In the genomic region with DNA sequence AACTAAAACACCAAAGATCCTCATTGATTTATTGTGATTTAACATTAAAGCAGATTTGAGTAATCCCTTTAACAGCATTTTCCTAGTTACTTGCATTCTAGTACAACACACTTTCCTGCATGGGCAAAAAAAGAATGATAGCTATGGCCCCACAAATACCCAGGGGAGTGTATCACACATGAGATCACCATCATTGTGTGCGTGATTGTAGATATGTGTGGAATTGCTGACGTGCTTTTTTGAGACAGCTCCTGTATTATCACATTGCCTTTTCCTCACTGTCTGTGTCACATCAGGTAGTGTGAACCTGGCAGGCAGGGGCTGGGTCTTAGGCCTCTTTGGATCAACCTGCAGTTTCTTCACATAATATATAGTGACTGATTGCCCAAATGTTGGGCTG, we compare ENCODE assay signal across 15 cellular contexts. TPM values are rescaled to one million over a fixed set of nuclear protein-coding genes. Genes with fewer than 3 reads are reported as not detected.
DNase-seq lines count a peak whose midpoint lies in the region; ATAC-seq, FAIRE-seq and TF ChIP-seq lines count a peak whose summit lies in the region.
"Had no signal": no experiment of that assay in that cellular context is flagged by ENCODE, and none has a peak within 500 bp of the region (broad histone marks: within the 10 kb centered on the region; RNA-seq: fewer than 3 reads in every experiment).

No MANE protein-coding gene starts in this region.

- H2AK9ac ChIP-seq in IMR-90 (replicated peaks; ENCODE audit: low read depth, low read length, poor library complexity): no peak overlapping the region

- no peak for TF ChIP-seq RAD21 in IMR-90 (IDR thresholded peaks at IDR 0.05; ENCODE audit: low read length)

- peak overlapping the region; percentile 77 for H3K14ac ChIP-seq in IMR-90 (replicated peaks; ENCODE audit: low read depth, low read length)

- no peak for FAIRE-seq in small intestine (lab: Jason Lieb, UNC)
- FAIRE-seq: TTC549 had no signal

- no peak for TF ChIP-seq EP300 in ovary (IDR thresholded peaks at IDR 0.05)

- peak overlapping the region; percentile 46 to 53; a peak in 3 of 4 replicates for H4K8ac ChIP-seq in IMR-90 (ENCODE audit: low read depth in 2 of 2, low read length in 2 of 2)

- peaks cover 5 to 19% (median 10%) of the 10 kb centered on the region in 5 donors for H3K9me3 Mint-ChIP-seq in CD8-positive, alpha-beta memory T cell

- no peaks in the 10 kb centered on the region for H3K4me1 Mint-ChIP-seq in CD8-positive, alpha-beta memory T cell
- H3K4me1 Mint-ChIP-seq: naive thymus-derived CD8-positive, alpha-beta T cell had no signal

- TF ChIP-seq POLR2A in IMR-90 (IDR thresholded peaks at IDR 0.05; ENCODE audit: low read depth, low read length): no peak
- no peak for TF ChIP-seq POLR2A in thyroid gland (IDR thresholded peaks at IDR 0.05)
- TF ChIP-seq POLR2A in ovary (IDR thresholded peaks at IDR 0.05): no peak

- intact Hi-C loops in IMR-90 (cut with micrococcal nuclease): loop anchor here (5.0 kb wide), 1 partner anchor 124 kb away; no protein-coding TSS in a partner anchor
- intact Hi-C loops in thyroid gland (cut with DNase I): no loop called here
- intact Hi-C loops in ovary (cut with DNase I): loop anchor here in 1 of 4 donors (5.0 kb wide), 1 partner anchor 1861 kb away; no protein-coding TSS in a partner anchor

- no peak overlapping the region; the same call in 1 of the 2 replicates for H3K56ac ChIP-seq in IMR-90 (ENCODE audit: extremely low read depth, insufficient read depth, low read length)

- peak overlapping the region; percentile 74 for H2AK5ac ChIP-seq in IMR-90 (ENCODE audit: low read depth, low read length)

- H3K4me3 ChIP-seq in IMR-90 (ENCODE audit: insufficient read depth, low read depth, low read length) (no peak overlapping the region), astrocyte of the spinal cord (ENCODE audit: low read depth, low read length) (no peak overlapping the region), thyroid gland (replicated peaks in 1 of 3) (no peak overlapping the region), small intestine (ENCODE audit: low read depth in 1 of 2, low read length in 2 of 2) (no peak overlapping the region), ovary (no peak overlapping the region)
- H3K4me3 ChIP-seq in CD8-positive, alpha-beta memory T cell (ENCODE audit: low read length): no peak overlapping the region
- H3K4me3 ChIP-seq: adrenal gland had no signal

- H4K20me1 ChIP-seq in IMR-90 (ENCODE audit: insufficient read depth, low read length): no peaks in the 10 kb centered on the region

- no peak overlapping the region for H3K4me3 Mint-ChIP-seq in CD8-positive, alpha-beta memory T cell
- H3K4me3 Mint-ChIP-seq: naive thymus-derived CD8-positive, alpha-beta T cell had no signal

- peak overlapping the region; percentile 90 for H2BK5ac ChIP-seq in IMR-90 (ENCODE audit: low read depth, low read length, poor library complexity, severe bottlenecking)

- no peak overlapping the region for H2AFZ ChIP-seq in IMR-90 (replicated peaks; ENCODE audit: low read length, poor library complexity)

- H2BK20ac ChIP-seq in IMR-90 (ENCODE audit: low read depth, low read length): peak overlapping the region; percentile 84

- peak overlapping the region; percentile 12; the same call in 1 of the 2 replicates for H4K5ac ChIP-seq in IMR-90 (ENCODE audit: low read depth, low read length)

- peak overlapping the region; percentile 28; the same call in 1 of the 2 replicates for H3K23ac ChIP-seq in IMR-90 (ENCODE audit: low read depth, low read length)

- peaks cover 5% of the 10 kb centered on the region; the same call in 1 of the 2 replicates for H3K4me1 ChIP-seq in IMR-90 (ENCODE audit: control insufficient read depth, insufficient read depth, low read length)
- H3K4me1 ChIP-seq in thyroid gland: peaks cover 22 to 30% of the 10 kb centered on the region in 2 donors
- no peaks in the 10 kb centered on the region for H3K4me1 ChIP-seq in CD8-positive, alpha-beta memory T cell (ENCODE audit: insufficient read depth, low read length)
- no peaks in the 10 kb centered on the region for H3K4me1 ChIP-seq in small intestine (ENCODE audit: control insufficient read depth in 2 of 2, insufficient read depth in 1 of 2, low read depth in 1 of 2, low read length in 1 of 2)
- no peaks in the 10 kb centered on the region for H3K4me1 ChIP-seq in ovary (ENCODE audit: insufficient read depth)

- no peaks in the 10 kb centered on the region; a peak in 1 of 4 replicates for H3K79me1 ChIP-seq in IMR-90 (ENCODE audit: low read depth in 1 of 2, low read length in 2 of 2)

- H3K18ac ChIP-seq in IMR-90 (ENCODE audit: low read depth, low read length): peak overlapping the region; percentile 77; the same call in 1 of the 2 replicates

- H3K9me3 ChIP-seq in IMR-90 (ENCODE audit: control insufficient read depth, insufficient read depth, low read length) (no peaks in the 10 kb centered on the region), thyroid gland (no peaks in the 10 kb centered on the region), small intestine (ENCODE audit: control insufficient read depth, low read depth) (no peaks in the 10 kb centered on the region), ovary (no peaks in the 10 kb centered on the region)
- no peaks in the 10 kb centered on the region for H3K9me3 ChIP-seq in CD8-positive, alpha-beta memory T cell (ENCODE audit: low read length)
- H3K9me3 ChIP-seq: adrenal gland had no signal

- peak; percentile 85 for DNase-seq in IMR-90
- peak; percentile 58 for DNase-seq in astrocyte of the spinal cord (ENCODE audit: low read depth, low spot score)
- DNase-seq in iris pigment epithelial cell (ENCODE audit: low read depth): peak; percentile 50
- DNase-seq in thyroid gland: no peak
- no peak for DNase-seq in CD8-positive, alpha-beta memory T cell
- DNase-seq in small intestine: no peak
- no peak for DNase-seq in ovary
- DNase-seq: activated CD4-positive, alpha-beta T cell treated with anti-CD3 and anti-CD28 coated beads, Interleukin-2, amount 50 U/mL, for 4 hours; adrenal gland; DMS53; KG1; naive thymus-derived CD8-positive, alpha-beta T cell; NCI-H345; OCI-M1 had no signal

- H3K9me1 ChIP-seq in IMR-90 (ENCODE audit: insufficient read depth, low read length): peaks cover 9% of the 10 kb centered on the region

- POLR2A ChIA-PET in IMR-90 (lab: Charles Lee; ENCODE audit: unreplicated experiment): no interaction called here
- POLR2A ChIA-PET in CD8-positive, alpha-beta memory T cell (lab: Charles Lee): no interaction called here

- H3K27ac Mint-ChIP-seq in CD8-positive, alpha-beta memory T cell: no peak overlapping the region
- H3K27ac Mint-ChIP-seq: naive thymus-derived CD8-positive, alpha-beta T cell had no signal

- peak overlapping the region; percentile 85 for H2BK120ac ChIP-seq in IMR-90 (ENCODE audit: low read depth, low read length)

- TF ChIP-seq CTCF in IMR-90 (conservative IDR thresholded peaks at IDR 0.05; ENCODE audit: low read depth, low read length): no peak
- no peak for TF ChIP-seq CTCF in astrocyte of the spinal cord (IDR thresholded peaks at IDR 0.05; ENCODE audit: low read depth, low read length)
- no peak for TF ChIP-seq CTCF in thyroid gland (IDR thresholded peaks at IDR 0.05)
- no peak for TF ChIP-seq CTCF in ovary (IDR thresholded peaks at IDR 0.05)

- ATAC-seq in IMR-90 (ENCODE audit: low read depth): peak; percentile 8; the same call in 1 of the 2 replicates
- ATAC-seq: naive thymus-derived CD8-positive, alpha-beta T cell had no signal

- H2BK15ac ChIP-seq in IMR-90 (ENCODE audit: low read depth, low read length): peak overlapping the region; percentile 77; the same call in 2 of the 3 replicates

- no peaks in the 10 kb centered on the region for H3K27me3 ChIP-seq in IMR-90 (ENCODE audit: control insufficient read depth, insufficient read depth, low read length)
- H3K27me3 ChIP-seq in thyroid gland: no peaks in the 10 kb centered on the region
- no peaks in the 10 kb centered on the region for H3K27me3 ChIP-seq in CD8-positive, alpha-beta memory T cell (ENCODE audit: insufficient read depth, low read length, poor library complexity, severe bottlenecking)
- no peaks in the 10 kb centered on the region for H3K27me3 ChIP-seq in small intestine (ENCODE audit: control insufficient read depth in 2 of 2, insufficient read depth in 2 of 2, low read length in 2 of 2)
- H3K27me3 ChIP-seq in ovary: no peaks in the 10 kb centered on the region
- H3K27me3 ChIP-seq: adrenal gland had no signal

- H3K27me3 Mint-ChIP-seq in CD8-positive, alpha-beta memory T cell: peaks cover 0 to 3% of the 10 kb centered on the region in 2 donors

- H3K9ac ChIP-seq in IMR-90 (ENCODE audit: low read depth, low read length): no peak overlapping the region

- H4K91ac ChIP-seq in IMR-90 (ENCODE audit: insufficient read depth, low read depth, low read length): peak overlapping the region; percentile 60

- WGBS in IMR-90 (ENCODE audit: extremely low coverage in 2 of 2, insufficient read length in 1 of 2), 2 experiments: no CpG with 5 or more reads among the region's 2 CpGs
- 82 to 90% methylated on average over 2 of the region's 2 CpGs for WGBS in thyroid gland, 2 donors
- 85 to 100% (median 87%) methylated on average over 2 of the region's 2 CpGs for WGBS in small intestine, 3 donors
- WGBS in ovary, 3 donors: 77 to 85% (median 83%) methylated on average over 2 of the region's 2 CpGs

- H3K36me3 ChIP-seq in IMR-90 (ENCODE audit: control insufficient read depth, insufficient read depth, low read length) (no peaks in the 10 kb centered on the region), thyroid gland (no peaks in the 10 kb centered on the region), small intestine (ENCODE audit: control insufficient read depth in 2 of 2, insufficient read depth in 2 of 2, low read length in 2 of 2) (no peaks in the 10 kb centered on the region), ovary (no peaks in the 10 kb centered on the region)
- no peaks in the 10 kb centered on the region for H3K36me3 ChIP-seq in CD8-positive, alpha-beta memory T cell (ENCODE audit: insufficient read depth, low read length)
- H3K36me3 ChIP-seq: adrenal gland had no signal

- dilution Hi-C loops in IMR-90 (cut with HindIII; ENCODE audit: low sequenced_read_pairs, unreplicated experiment): no loop called here

- peaks cover 0 to 11% (median 3%) of the 10 kb centered on the region in 3 donors for H3K36me3 Mint-ChIP-seq in CD8-positive, alpha-beta memory T cell

- H3K4ac ChIP-seq in IMR-90 (ENCODE audit: low read depth, low read length): peak overlapping the region; percentile 71; the same call in 1 of the 2 replicates

- in situ Hi-C loops in IMR-90 (cut with MboI; ENCODE audit: low sequenced_read_pairs): no loop called here
- in situ Hi-C loops in astrocyte of the spinal cord (cut with HindIII; ENCODE audit: low sequenced_read_pairs): no loop called here

- BruUV-seq in IMR-90 (replicated peaks; lab: Mats Ljungman, UMichigan): no TSS peak

- H3K27ac ChIP-seq in IMR-90 (ENCODE audit: insufficient read depth, low read length): no peak overlapping the region
- peak overlapping the region; percentile 69 to 88 (median 77) for H3K27ac ChIP-seq in thyroid gland
- no peak overlapping the region for H3K27ac ChIP-seq in CD8-positive, alpha-beta memory T cell (ENCODE audit: low read depth, low read length)
- H3K27ac ChIP-seq in small intestine (ENCODE audit: low read depth in 1 of 2, low read length in 1 of 2): no peak overlapping the region
- no peak overlapping the region for H3K27ac ChIP-seq in ovary

- CTCF ChIA-PET in IMR-90 (lab: Yijun Ruan, JAX): interaction anchor here (0.8 to 1.3 kb wide), 4 partner anchors 19 to 519 kb away, joined by 3 to 4 read pairs (median 3); no protein-coding TSS in a partner anchor
- CTCF ChIA-PET in CD8-positive, alpha-beta memory T cell (lab: Charles Lee): interaction anchor here (0.5 kb wide), 1 partner anchor 158 kb away, joined by 3 read pairs; no protein-coding TSS in a partner anchor

- no peak overlapping the region for H3K4me2 ChIP-seq in IMR-90 (ENCODE audit: low read depth, low read length)

RNA-seq across cellular contexts. Expression of a gene that starts 48.5 kb away (rescaled TPM):
- total RNA-seq in IMR-90 (2012; rRNA removed) (0.36 and 0.56 TPM in 2 replicates), thyroid gland (1 to 10 TPM; 5.6 to 9.5 (median 5.9) TPM), ovary (1 to 10 TPM in 2 of 7 donors, under 1 TPM in 3, not detected in 2; 0.24 to 2.0 (median 0.62) TPM)
- polyA plus RNA-seq in IMR-90 (2012; rRNA removed) (0.27 and 0.34 TPM in 2 replicates), small intestine (1 to 10 TPM; 2.2 to 5.0 (median 4.3) TPM), ovary (1 to 10 TPM in 1 of 2 donors, under 1 TPM in 1; 0.63 to 2.9 TPM)
- 0.17 TPM in 1 of 2 replicates, not detected in the other for polyA plus RNA-seq in IMR-90 (2012; cell fraction: cytosol; rRNA removed)
- 0.16 TPM in 1 of 2 replicates, not detected in the other for polyA plus RNA-seq in IMR-90 (2012; cell fraction: nucleus; rRNA removed; ENCODE audit: low replicate concordance)
- total RNA-seq in CD8-positive, alpha-beta memory T cell: under 1 TPM; 0.35 to 0.39 TPM
- 0.48 TPM for polyA plus RNA-seq in CD8-positive, alpha-beta memory T cell

Comparison
In these comparisons a context has a peak if more than half of its experiments do, and no peak if none do; other contexts are left out.
1. DNase-seq: peak in IMR-90 (single experiment), astrocyte of the spinal cord (single experiment) and iris pigment epithelial cell (single experiment); none in thyroid gland (0 of 2), CD8-positive, alpha-beta memory T cell (0 of 5), small intestine (single experiment) and ovary (0 of 5).
2. H3K27ac ChIP-seq: peak in thyroid gland (3 of 3); none in IMR-90 (single experiment), CD8-positive, alpha-beta memory T cell (single experiment), small intestine (0 of 2) and ovary (0 of 2).